12 cellular contexts compared by ENCODE assay signal in genomic region chr3:186110975-186111974, GRCh38. TPM values are rescaled to one million over a fixed set of nuclear protein-coding genes. Genes with fewer than 3 reads are reported as not detected.
DNase-seq lines count a peak whose midpoint lies in the region; ATAC-seq, FAIRE-seq and TF ChIP-seq lines count a peak whose summit lies in the region.
"Had no signal": no experiment of that assay in that cellular context is flagged by ENCODE, and none has a peak within 500 bp of the region (broad histone marks: within the 10 kb centered on the region; RNA-seq: fewer than 3 reads in every experiment).

No MANE protein-coding gene starts in this region.

- H2AK5ac ChIP-seq in neuronal stem cell (ENCODE audit: low read depth, low read length): no peak overlapping the region

- no peak overlapping the region for H2BK15ac ChIP-seq in neuronal stem cell (ENCODE audit: low read length)

- H3K9me1 ChIP-seq in K562 (ENCODE audit: control insufficient read depth, insufficient read depth, low read length): no peaks in the 10 kb centered on the region

- H2BK5ac ChIP-seq in neuronal stem cell (ENCODE audit: low read length): no peak overlapping the region

- ATAC-seq in K562: no peak
- ATAC-seq in stimulated activated memory B cell treated with anti-CD40 and anti-IgM and Interleukin-4, amounts not matched to agents 10 μg/mL and 1 μg/mL and 100 μg/mL, for 72 hours: no peak
- ATAC-seq in activated CD8-positive, alpha-beta memory T cell treated with anti-CD3 and anti-CD28 coated beads, Interleukin-2, amount 10 ng/mL, durations not matched to agents 7 days and 5 days: no peak

- TF ChIP-seq EP300 in K562 (IDR thresholded peaks at IDR 0.05; ENCODE audit: low read length): no peak

- no peaks in the 10 kb centered on the region for H3K9me3 Mint-ChIP-seq in activated naive CD4-positive, alpha-beta T cell treated with anti-CD3 and anti-CD28 coated beads, Interleukin-2, amount 50 U/mL, for 24 hours
- H3K9me3 Mint-ChIP-seq in stimulated activated memory B cell treated with anti-CD40 and anti-IgM and Interleukin-4, amounts not matched to agents 10 μg/mL and 1 μg/mL and 100 μg/mL, for 72 hours: no peaks in the 10 kb centered on the region
- H3K9me3 Mint-ChIP-seq in activated CD8-positive, alpha-beta memory T cell treated with anti-CD3 and anti-CD28 coated beads, Interleukin-2, amount 10 ng/mL, durations not matched to agents 7 days and 5 days (ENCODE audit: low read depth): no peaks in the 10 kb centered on the region

- no peaks in the 10 kb centered on the region for H3K79me1 ChIP-seq in neuronal stem cell (ENCODE audit: low read depth, low read length)

- POLR2A ChIA-PET in K562 (lab: Yijun Ruan, JAX): interaction anchor here (0.8 to 4.0 kb wide), 3 partner anchors 10 to 16 kb away, joined by 3 to 34 read pairs (median 4); no protein-coding TSS in a partner anchor

- H3K27me3 ChIP-seq in K562 (ENCODE audit: control insufficient read depth in 2 of 2, insufficient read depth in 2 of 2, low read length in 2 of 2) (peaks cover 25 to 32% of the 10 kb centered on the region in 2 experiments; a peak in 4 of 5 replicates), neuronal stem cell (ENCODE audit: control insufficient read depth in 3 of 3, insufficient read depth in 3 of 3, low read depth in 1 of 3, low read length in 3 of 3) (peaks cover 0 to 54% (median 9%) of the 10 kb centered on the region in 3 experiments)

- H3K9me3 ChIP-seq in K562 (replicated peaks; ENCODE audit: control insufficient read depth, insufficient read depth, low read depth, low read length) (no peaks in the 10 kb centered on the region), neuronal stem cell (replicated peaks in 1 of 2; ENCODE audit: control insufficient read depth in 2 of 2, insufficient read depth in 1 of 2, low read depth in 1 of 2, low read length in 2 of 2) (no peaks in the 10 kb centered on the region)

- H3K9ac ChIP-seq in K562 (ENCODE audit: insufficient read depth in 1 of 2, low read depth in 2 of 2, low read length in 2 of 2) (no peak overlapping the region), neuronal stem cell (ENCODE audit: low read depth, low read length, poor library complexity) (no peak overlapping the region)

- H2BK12ac ChIP-seq in neuronal stem cell (ENCODE audit: low read length): no peak overlapping the region

- H3K4ac ChIP-seq in neuronal stem cell (ENCODE audit: low read length): no peak overlapping the region

- H3K36me3 ChIP-seq in K562 (ENCODE audit: control insufficient read depth, insufficient read depth, low read length) (no peaks in the 10 kb centered on the region), neuronal stem cell (replicated peaks in 1 of 2; ENCODE audit: control insufficient read depth in 2 of 2, insufficient read depth in 2 of 2, low read length in 2 of 2) (no peaks in the 10 kb centered on the region)
- H3K36me3 ChIP-seq: cardiac muscle cell had no signal

- H2BK120ac ChIP-seq in neuronal stem cell (ENCODE audit: low read depth, low read length): no peak overlapping the region

- BruUV-seq in K562 (replicated peaks; lab: Mats Ljungman, UMichigan): no TSS peak

- intact Hi-C loops in K562 (cut with micrococcal nuclease): no loop called here

- no peak for DNase-seq in activated naive CD4-positive, alpha-beta T cell (lab: John Stamatoyannopoulos, UW)
- DNase-seq in NOMO-1 treated with DMSO at 0.1 percent for 48 hours (lab: John Stamatoyannopoulos, UW; ENCODE audit: unreplicated experiment): peak; percentile 69
- DNase-seq in K562 (ENCODE audit: extremely low read depth in 1 of 4, low spot score in 3 of 4): no peak
- DNase-seq in activated CD8-positive, alpha-beta memory T cell treated with anti-CD3 and anti-CD28 coated beads, Interleukin-2, amount 10 ng/mL, durations not matched to agents 7 days and 5 days: no peak
- no peak for DNase-seq in neuronal stem cell (ENCODE audit: low spot score)
- DNase-seq in ureter (ENCODE audit: low spot score): no peak
- DNase-seq: activated CD8-positive, alpha-beta memory T cell treated with anti-CD3 and anti-CD28 coated beads for 24 hours; NCI-H1436 treated with DMSO at 0.1 percent for 48 hours; retina had no signal

- H3K4me1 Mint-ChIP-seq in activated naive CD4-positive, alpha-beta T cell treated with anti-CD3 and anti-CD28 coated beads, Interleukin-2, amount 50 U/mL, for 24 hours: peaks cover 36% of the 10 kb centered on the region
- H3K4me1 Mint-ChIP-seq in stimulated activated memory B cell treated with anti-CD40 and anti-IgM and Interleukin-4, amounts not matched to agents 10 μg/mL and 1 μg/mL and 100 μg/mL, for 72 hours: peaks cover 47% of the 10 kb centered on the region
- peaks cover 41% of the 10 kb centered on the region for H3K4me1 Mint-ChIP-seq in activated CD8-positive, alpha-beta memory T cell treated with anti-CD3 and anti-CD28 coated beads, Interleukin-2, amount 10 ng/mL, durations not matched to agents 7 days and 5 days

- H3K4me3 ChIP-seq in K562 (no peak overlapping the region), neuronal stem cell (ENCODE audit: low read length in 2 of 2) (no peak overlapping the region)

- no peak for FAIRE-seq in K562 (lab: Jason Lieb, UNC)

- H3K4me1 ChIP-seq in K562 (replicated peaks in 1 of 2; ENCODE audit: control insufficient read depth in 2 of 2, insufficient read depth in 2 of 2, low read length in 2 of 2): peaks cover 16 to 26% of the 10 kb centered on the region in 2 experiments
- H3K4me1 ChIP-seq in neuronal stem cell (ENCODE audit: control insufficient read depth in 2 of 2, insufficient read depth in 1 of 2, low read depth in 1 of 2, low read length in 2 of 2): peaks cover 6 to 9% of the 10 kb centered on the region in 2 donors

- CTCF ChIA-PET in K562 (lab: Yijun Ruan, JAX; ENCODE audit: low intra/inter-chr PET ratio): no interaction called here
- CTCF ChIA-PET in activated CD8-positive, alpha-beta memory T cell treated with anti-CD3 and anti-CD28 coated beads, Interleukin-2, amount 10 ng/mL, durations not matched to agents 7 days and 5 days (lab: Charles Lee): interaction anchor here (0.9 kb wide), 1 partner anchor 130 kb away, joined by 3 read pairs; no protein-coding TSS in a partner anchor

- peak overlapping the region; percentile 76 for H3K4me3 Mint-ChIP-seq in activated naive CD4-positive, alpha-beta T cell treated with anti-CD3 and anti-CD28 coated beads, Interleukin-2, amount 50 U/mL, for 24 hours
- H3K4me3 Mint-ChIP-seq in stimulated activated memory B cell treated with anti-CD40 and anti-IgM and Interleukin-4, amounts not matched to agents 10 μg/mL and 1 μg/mL and 100 μg/mL, for 72 hours: peak overlapping the region; percentile 59
- no peak overlapping the region for H3K4me3 Mint-ChIP-seq in activated CD8-positive, alpha-beta memory T cell treated with anti-CD3 and anti-CD28 coated beads, Interleukin-2, amount 10 ng/mL, durations not matched to agents 7 days and 5 days

- peak overlapping the region; percentile 81 for H3K27ac Mint-ChIP-seq in activated naive CD4-positive, alpha-beta T cell treated with anti-CD3 and anti-CD28 coated beads, Interleukin-2, amount 50 U/mL, for 24 hours
- H3K27ac Mint-ChIP-seq in stimulated activated memory B cell treated with anti-CD40 and anti-IgM and Interleukin-4, amounts not matched to agents 10 μg/mL and 1 μg/mL and 100 μg/mL, for 72 hours: peak overlapping the region; percentile 16
- H3K27ac Mint-ChIP-seq in activated CD8-positive, alpha-beta memory T cell treated with anti-CD3 and anti-CD28 coated beads, Interleukin-2, amount 10 ng/mL, durations not matched to agents 7 days and 5 days: no peak overlapping the region

- no peaks in the 10 kb centered on the region for H4K20me1 ChIP-seq in K562 (replicated peaks; ENCODE audit: control insufficient read depth, insufficient read depth, low read length)

- no peak overlapping the region for H3K18ac ChIP-seq in neuronal stem cell (ENCODE audit: low read length)

- TF ChIP-seq RAD21 in K562 (CRISPR knock-in tag; conservative IDR thresholded peaks at IDR 0.05 in 1 of 2, IDR thresholded peaks at IDR 0.05 in 1 of 2): no peak

- H3K4me2 ChIP-seq in K562 (ENCODE audit: insufficient read depth, low read length) (no peak overlapping the region), neuronal stem cell (ENCODE audit: insufficient read depth, low read length, poor library complexity, severe bottlenecking) (no peak overlapping the region)

- in situ Hi-C loops in K562 (cut with MboI): no loop called here

- no peak overlapping the region for H4K91ac ChIP-seq in neuronal stem cell (ENCODE audit: low read depth, low read length, poor library complexity)

- H3K27me3 Mint-ChIP-seq in activated naive CD4-positive, alpha-beta T cell treated with anti-CD3 and anti-CD28 coated beads, Interleukin-2, amount 50 U/mL, for 24 hours: peaks cover 62% of the 10 kb centered on the region
- H3K27me3 Mint-ChIP-seq in stimulated activated memory B cell treated with anti-CD40 and anti-IgM and Interleukin-4, amounts not matched to agents 10 μg/mL and 1 μg/mL and 100 μg/mL, for 72 hours: peaks cover 66% of the 10 kb centered on the region
- peaks cover 91% of the 10 kb centered on the region for H3K27me3 Mint-ChIP-seq in activated CD8-positive, alpha-beta memory T cell treated with anti-CD3 and anti-CD28 coated beads, Interleukin-2, amount 10 ng/mL, durations not matched to agents 7 days and 5 days

- H3K27ac ChIP-seq in K562 (ENCODE audit: extremely low read depth, low read depth, low read length) (no peak overlapping the region), neuronal stem cell (replicated peaks; ENCODE audit: low read length) (no peak overlapping the region)
- H3K27ac ChIP-seq: cardiac muscle cell had no signal

- H3K14ac ChIP-seq in neuronal stem cell (ENCODE audit: low read length): no peak overlapping the region

- TF ChIP-seq POLR2A in K562 (conservative IDR thresholded peaks at IDR 0.05): no peak

- no peaks in the 10 kb centered on the region for H3K36me3 Mint-ChIP-seq in activated naive CD4-positive, alpha-beta T cell treated with anti-CD3 and anti-CD28 coated beads, Interleukin-2, amount 50 U/mL, for 24 hours
- H3K36me3 Mint-ChIP-seq in stimulated activated memory B cell treated with anti-CD40 and anti-IgM and Interleukin-4, amounts not matched to agents 10 μg/mL and 1 μg/mL and 100 μg/mL, for 72 hours: no peaks in the 10 kb centered on the region
- no peaks in the 10 kb centered on the region for H3K36me3 Mint-ChIP-seq in activated CD8-positive, alpha-beta memory T cell treated with anti-CD3 and anti-CD28 coated beads, Interleukin-2, amount 10 ng/mL, durations not matched to agents 7 days and 5 days

- H2AFZ ChIP-seq in K562 (ENCODE audit: low read depth, low read length) (peak overlapping the region; percentile 87; the same call in 1 of the 2 replicates), neuronal stem cell (ENCODE audit: low read length) (no peak overlapping the region)

- WGBS in K562 (ENCODE audit: insufficient coverage, low coverage, missing lambda C conversion rate): 57% methylated on average over 12 of the region's 12 CpGs
- no CpG with 5 or more reads among the region's 12 CpGs for WGBS in neuronal stem cell (ENCODE audit: extremely low coverage in 2 of 2, insufficient read length in 2 of 2, insufficient replicate concordance in 1 of 2), 2 donors

- no peak for TF ChIP-seq CTCF in K562 (IDR thresholded peaks at IDR 0.05 in 2 of 3, conservative IDR thresholded peaks at IDR 0.05 in 1 of 3; ENCODE audit: insufficient read depth in 2 of 3, low read depth in 1 of 3, low read length in 3 of 3)

- H3K23ac ChIP-seq in neuronal stem cell (ENCODE audit: low read depth, low read length, poor library complexity): no peak overlapping the region

- peaks cover 20% of the 10 kb centered on the region for H3K79me2 ChIP-seq in K562 (ENCODE audit: control insufficient read depth, insufficient read depth, low read length)

- no peak overlapping the region for H4K8ac ChIP-seq in neuronal stem cell (ENCODE audit: low read depth, low read length)

RNA-seq across cellular contexts. Expression of gene ETV5, which starts 2.4 kb away (rescaled TPM):
- 33.1 and 48.0 TPM in 2 replicates for total RNA-seq in K562 (2011; cell fraction: chromatin; rRNA removed; ENCODE audit: low replicate concordance)
- total RNA-seq in K562 (2011; cell fraction: nucleolus; rRNA removed): 14.3 and 15.1 TPM in 2 replicates
- total RNA-seq in K562 (2011; cell fraction: nucleoplasm; rRNA removed): 24.0 and 42.4 TPM in 2 replicates
- 18.4 and 18.8 TPM in 2 replicates for total RNA-seq in K562 (2014; rRNA removed)
- 18.2 and 23.6 TPM in 2 replicates for total RNA-seq in K562 (2014; rRNA removed; fragmentation: Illumina TruSeq; extraction: Trizol)
- total RNA-seq in K562 (2015; rRNA removed; fragmentation: Illumina TruSeq; extraction: Trizol): 9.6 and 9.8 TPM in 2 replicates
- 22.2 and 25.9 TPM in 2 replicates for total RNA-seq in K562 (2021)
- 9.4 and 18.0 TPM in 2 replicates for polyA plus RNA-seq in K562 (2011; rRNA removed)
- 10.5 and 11.5 TPM in 2 replicates for polyA plus RNA-seq in K562 (2011; cell fraction: cytosol; rRNA removed)
- 10.1 and 12.7 TPM in 2 replicates for polyA plus RNA-seq in K562 (2011; cell fraction: nucleus; rRNA removed)
- 16.9 and 20.9 TPM in 2 replicates for polyA plus RNA-seq in K562 (2012)
- 14.5 and 16.1 TPM in 2 replicates for polyA plus RNA-seq in K562 (2014; fragmentation: Illumina TruSeq; extraction: Trizol)
- 10 to 100 TPM in 1 of 2 experiments, 1 to 10 TPM in 1; 9.2 to 12.6 TPM for polyA plus RNA-seq in K562 (2014; fragmentation: Nextera tagmentation; extraction: Ambion mirVana)
- 13.7 and 15.9 TPM in 2 replicates for polyA plus RNA-seq in K562 (2014; rRNA removed)
- polyA minus RNA-seq in K562 (2011; rRNA and poly(A)+ RNA removed): 12.8 and 21.7 TPM in 2 replicates
- 13.2 and 16.8 TPM in 2 replicates for polyA minus RNA-seq in K562 (2011; cell fraction: cytosol; rRNA and poly(A)+ RNA removed)
- 10.9 and 11.0 TPM in 2 replicates for polyA minus RNA-seq in K562 (2011; cell fraction: nucleus; rRNA and poly(A)+ RNA removed)
- total RNA-seq in activated CD8-positive, alpha-beta memory T cell treated with anti-CD3 and anti-CD28 coated beads, Interleukin-2, amount 10 ng/mL, durations not matched to agents 7 days and 5 days: under 1 TPM; 0.16 to 0.47 TPM
- polyA plus RNA-seq in neuronal stem cell (2013, experiment 1 of 2): 60.7 TPM
- polyA plus RNA-seq in neuronal stem cell (2013, experiment 2 of 2): 60.9 TPM
- 10.0 TPM for total RNA-seq in ureter
